ENCODE assay signal across 11 cellular contexts in the genomic region with DNA sequence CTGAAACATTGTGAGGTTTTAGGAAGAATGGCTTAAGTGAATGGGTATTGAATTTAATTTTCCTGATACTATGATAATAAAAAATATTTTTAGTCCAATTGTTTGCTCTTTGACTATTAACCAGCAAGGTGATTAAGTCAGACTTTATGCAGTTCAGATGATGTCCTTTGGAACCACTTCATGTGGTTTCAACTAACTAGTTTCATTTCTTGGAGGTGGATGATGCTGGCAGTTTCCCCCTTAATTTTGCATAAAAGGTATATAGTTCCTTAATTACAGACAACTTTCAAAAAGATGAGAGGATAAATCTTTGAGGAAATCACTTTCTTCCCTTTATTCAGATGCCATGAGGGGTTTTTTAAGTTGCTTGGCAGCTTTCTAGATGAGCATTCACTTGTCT.
DNase-seq lines count a peak whose midpoint lies in the region; ATAC-seq and TF ChIP-seq lines count a peak whose summit lies in the region.
"Had no signal": no experiment of that assay in that cellular context is flagged by ENCODE, and none has a peak within 500 bp of the region (broad histone marks: within the 10 kb centered on the region; RNA-seq: fewer than 3 reads in every experiment).

No MANE protein-coding gene starts in this region.

- no peak overlapping the region for H3K4me3 ChIP-seq in GM23338
- H3K4me3 ChIP-seq: breast epithelium had no signal

- H3K27ac ChIP-seq in GM23338 (ENCODE audit: low read depth), result no peak overlapping the region
- H3K27ac ChIP-seq: breast epithelium had no signal

- TF ChIP-seq CTCF in chondrocyte (IDR thresholded peaks at IDR 0.05) (no peak), GM23338 (conservative IDR thresholded peaks at IDR 0.05; ENCODE audit: low read depth in 2 of 2) (no peak)

- H3K9me3 Mint-ChIP-seq in chondrocyte (ENCODE audit: low read depth) (peaks cover 8% of the 10 kb centered on the region), GM23338 (no peaks in the 10 kb centered on the region)

- no peaks in the 10 kb centered on the region for H3K27me3 ChIP-seq in GM23338 (ENCODE audit: insufficient read depth)
- H3K27me3 ChIP-seq: breast epithelium had no signal

- H3K27ac Mint-ChIP-seq in chondrocyte (ENCODE audit: unreplicated experiment), result peak overlapping the region; percentile 42
- H3K27ac Mint-ChIP-seq in GM23338, result no peak overlapping the region

- ATAC-seq in GM18499 (IDR thresholded peaks at IDR 0.05; ENCODE audit: insufficient read depth, unreplicated experiment) (peak; percentile 71), GM21447 (IDR thresholded peaks at IDR 0.05; ENCODE audit: unreplicated experiment) (peak; percentile 87), HG03469 (IDR thresholded peaks at IDR 0.05; ENCODE audit: unreplicated experiment) (peak; percentile 60), GM23338 (no peak)

- H3K36me3 Mint-ChIP-seq in chondrocyte (ENCODE audit: low read depth) (no peaks in the 10 kb centered on the region), GM23338 (ENCODE audit: low read depth) (peaks cover 40% of the 10 kb centered on the region)

- H3K36me3 ChIP-seq in GM23338 (ENCODE audit: insufficient read depth), result peaks cover 6% of the 10 kb centered on the region
- H3K36me3 ChIP-seq: breast epithelium had no signal

- H2AFZ ChIP-seq in GM23338, result no peak overlapping the region

- H3K4me1 ChIP-seq in GM23338 (ENCODE audit: insufficient read depth), result no peaks in the 10 kb centered on the region
- H3K4me1 ChIP-seq: breast epithelium had no signal

- no peaks in the 10 kb centered on the region for H3F3A ChIP-seq in GM23338 (replicated peaks; ENCODE audit: low read depth)

- H3K27me3 Mint-ChIP-seq in chondrocyte (ENCODE audit: low read depth) (no peaks in the 10 kb centered on the region), GM23338 (ENCODE audit: insufficient read depth, low read depth, poor library complexity) (peaks cover 6% of the 10 kb centered on the region)

- H3K4me1 Mint-ChIP-seq in chondrocyte (ENCODE audit: low read depth) (peaks cover 37% of the 10 kb centered on the region), GM23338 (no peaks in the 10 kb centered on the region)

- H3K9me2 ChIP-seq in GM23338 (ENCODE audit: insufficient read depth), result no peaks in the 10 kb centered on the region
- H3K9me2 ChIP-seq: SK-N-SH had no signal

- H4K20me1 ChIP-seq in GM23338 (replicated peaks; ENCODE audit: insufficient read depth), result no peaks in the 10 kb centered on the region

- DNase-seq in chondrocyte (ENCODE audit: low spot score) (no peak), hypothalamus (lab: John Stamatoyannopoulos, UW) (no peak), GOT3 (lab: John Stamatoyannopoulos, UW) (no peak), GM23338 (ENCODE audit: low spot score) (no peak)
- no peak for DNase-seq in activated T-cell treated with anti-CD3 and anti-CD28 coated beads, Interleukin-2, amount 50 U/mL, for 48 hours
- DNase-seq: COR-L47, SK-N-SH had no signal

- no peak overlapping the region for H3K4me2 ChIP-seq in GM23338

- H3K4me3 Mint-ChIP-seq in chondrocyte (ENCODE audit: unreplicated experiment) (no peak overlapping the region), GM23338 (no peak overlapping the region)

- no peaks in the 10 kb centered on the region for H3K79me2 ChIP-seq in GM23338 (replicated peaks; ENCODE audit: insufficient read depth)

TF ChIP-seq in GM23338, 12 proteins besides CTCF, POLR2A, EP300 and RAD21 (continues in another document):
- TF ChIP-seq, protein P1, sequence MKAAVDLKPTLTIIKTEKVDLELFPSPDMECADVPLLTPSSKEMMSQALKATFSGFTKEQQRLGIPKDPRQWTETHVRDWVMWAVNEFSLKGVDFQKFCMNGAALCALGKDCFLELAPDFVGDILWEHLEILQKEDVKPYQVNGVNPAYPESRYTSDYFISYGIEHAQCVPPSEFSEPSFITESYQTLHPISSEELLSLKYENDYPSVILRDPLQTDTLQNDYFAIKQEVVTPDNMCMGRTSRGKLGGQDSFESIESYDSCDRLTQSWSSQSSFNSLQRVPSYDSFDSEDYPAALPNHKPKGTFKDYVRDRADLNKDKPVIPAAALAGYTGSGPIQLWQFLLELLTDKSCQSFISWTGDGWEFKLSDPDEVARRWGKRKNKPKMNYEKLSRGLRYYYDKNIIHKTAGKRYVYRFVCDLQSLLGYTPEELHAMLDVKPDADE (IDR thresholded peaks at IDR 0.05), result no peak
- TF ChIP-seq CREB1 (CRISPR knock-in tag; IDR thresholded peaks at IDR 0.05; ENCODE audit: low read depth) (no peak), REST (IDR thresholded peaks at IDR 0.05; ENCODE audit: unreplicated experiment) (no peak), POLR2AphosphoS5 (IDR thresholded peaks at IDR 0.05; ENCODE audit: low read depth) (no peak), EZH2phosphoT487 (IDR thresholded peaks at IDR 0.05; ENCODE audit: unreplicated experiment) (no peak), JUNB (IDR thresholded peaks at IDR 0.05; ENCODE audit: unreplicated experiment) (no peak), ZNF331 (CRISPR knock-in tag; IDR thresholded peaks at IDR 0.05; ENCODE audit: low read depth) (no peak), NANOG (IDR thresholded peaks at IDR 0.05; ENCODE audit: borderline replicate concordance) (no peak), EZH2 (IDR thresholded peaks at IDR 0.05; ENCODE audit: low read depth, unreplicated experiment) (no peak), ZNF114 (CRISPR knock-in tag; IDR thresholded peaks at IDR 0.05) (no peak)
